In genomic region chrX:13933851-13934250, GRCh38 we compare ENCODE assay signal across 25 cellular contexts.
"Had no signal": no experiment of that assay in that cellular context is flagged by ENCODE, and none has a peak within 500 bp of the region (broad histone marks: within the 10 kb centered on the region; RNA-seq: fewer than 3 reads in every experiment).

No MANE protein-coding gene starts in this region.

- H3K79me2 ChIP-seq: hepatocyte had no signal

- H3K4me1 Mint-ChIP-seq: T-helper 17 cell had no signal

- H3K9ac ChIP-seq: neural progenitor cell had no signal

- H3K36me3 ChIP-seq: ascending aorta, left lung, neural progenitor cell, prostate gland, right atrium auricular region, suprapubic skin, upper lobe of left lung had no signal

- H3K27ac Mint-ChIP-seq: activated T-cell treated with anti-CD3 and anti-CD28 coated beads, Interleukin-2, amount 50 U/mL, for 72 hours; endodermal cell; neural progenitor cell; T-helper 17 cell had no signal

- H3K27ac ChIP-seq: ascending aorta, epithelial cell of prostate, foreskin keratinocyte, hepatocyte, left lung, neural progenitor cell, prostate gland, right atrium auricular region, suprapubic skin, upper lobe of left lung, VCaP had no signal

- H3K4me1 ChIP-seq: ascending aorta, foreskin keratinocyte, left lung, prostate gland had no signal

- H2AFZ ChIP-seq: hepatocyte, neural progenitor cell had no signal

- H3K27me3 ChIP-seq: hepatocyte, neural progenitor cell, suprapubic skin had no signal

- FAIRE-seq: keratinocyte had no signal

- H3K4me3 Mint-ChIP-seq: activated T-cell treated with anti-CD3 and anti-CD28 coated beads, Interleukin-2, amount 50 U/mL, for 72 hours; endodermal cell; naive B cell; T-helper 17 cell had no signal

- H3K27me3 Mint-ChIP-seq: T-helper 17 cell had no signal

- H3K9me3 ChIP-seq: ascending aorta, left lung, mucosa of descending colon, prostate gland, suprapubic skin, upper lobe of left lung had no signal

- H3K4me2 ChIP-seq: hepatocyte, neural progenitor cell had no signal

- DNase-seq: activated CD4-positive, alpha-beta T cell treated with anti-CD3 and anti-CD28 coated beads for 1 hour; activated CD8-positive, alpha-beta memory T cell treated with anti-CD3 and anti-CD28 coated beads for 24 hours; activated CD8-positive, alpha-beta memory T cell treated with anti-CD3 and anti-CD28 coated beads, Interleukin-2, amount 50 U/mL, for 48 hours; activated effector memory CD4-positive, alpha-beta T cell treated with anti-CD3 and anti-CD28 coated beads, Interleukin-2, amount 50 U/mL, for 16 hours; activated naive CD4-positive, alpha-beta T cell treated with anti-CD3 and anti-CD28 coated beads, Interleukin-2, amount 50 U/mL, for 16 hours; activated T-cell treated with anti-CD3 and anti-CD28 coated beads, Interleukin-2, amount 50 U/mL, for 72 hours; dermis blood vessel endothelial cell; endodermal cell; left lung; mucosa of descending colon; naive B cell; stimulated activated CD4-positive, alpha-beta T cell treated with anti-CD3 and anti-CD28 coated beads, Interleukin-2, amount 100 ng/mL, for 24 hours; stimulated activated naive CD8-positive, alpha-beta T cell treated with anti-CD3 and anti-CD28 coated beads, Interleukin-15, Interleukin-2, amounts not matched to agents 100 U/mL and 50 U/mL, for 24 hours; T-helper 17 cell; upper lobe of left lung had no signal

- H3K4me3 ChIP-seq: ascending aorta, hepatocyte, left lung, mucosa of descending colon, neural progenitor cell, prostate gland, right atrium auricular region, suprapubic skin, upper lobe of left lung had no signal

- H3K36me3 Mint-ChIP-seq: naive B cell had no signal

- H3K9me3 Mint-ChIP-seq: activated T-cell treated with anti-CD3 and anti-CD28 coated beads, Interleukin-2, amount 50 U/mL, for 72 hours had no signal
